In the genomic region with DNA sequence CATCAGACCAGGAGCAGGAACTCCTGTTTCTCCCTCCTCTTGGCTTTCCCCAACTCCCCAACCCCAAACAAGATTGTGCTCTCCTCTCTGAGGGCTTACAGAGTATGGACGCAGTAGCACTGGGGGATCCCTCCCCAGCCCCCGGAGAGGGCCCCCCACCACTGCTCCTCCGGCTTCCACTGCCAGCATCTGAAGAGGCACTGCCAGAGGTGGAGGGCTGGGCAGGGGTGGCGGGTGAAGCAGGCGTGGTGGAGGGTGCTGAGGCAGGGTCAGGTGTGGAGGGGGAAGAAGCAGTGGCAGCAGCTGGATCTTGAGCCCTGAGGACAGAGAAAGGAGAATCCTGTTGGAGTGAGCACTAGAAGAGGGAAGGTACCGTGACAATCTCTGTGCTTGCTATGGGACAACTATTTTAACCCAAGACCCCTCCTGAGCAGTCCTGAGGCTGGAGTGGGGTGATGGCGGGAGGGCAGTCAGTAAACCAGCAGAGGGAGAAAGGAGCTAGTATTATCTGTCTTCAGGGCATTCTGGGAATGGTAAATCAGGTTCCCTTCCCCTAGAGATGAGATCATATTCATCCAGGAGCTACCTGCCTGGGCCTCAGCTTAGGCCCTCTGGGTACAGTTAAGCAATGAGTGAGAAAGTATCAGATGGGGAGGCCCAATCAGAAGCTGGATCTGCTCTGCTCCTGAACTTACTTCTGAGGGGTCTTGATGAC, we compare ENCODE assay signal across 24 cellular contexts. TPM values are rescaled to one million over a fixed set of nuclear protein-coding genes. Genes with fewer than 3 reads are reported as not detected.
DNase-seq lines count a peak whose midpoint lies in the region; ATAC-seq, FAIRE-seq and TF ChIP-seq lines count a peak whose summit lies in the region.
"Had no signal": no experiment of that assay in that cellular context is flagged by ENCODE, and none has a peak within 500 bp of the region (broad histone marks: within the 10 kb centered on the region; RNA-seq: fewer than 3 reads in every experiment).

No MANE protein-coding gene starts in this region.

- H3K9me2 ChIP-seq in GM23338 (ENCODE audit: insufficient read depth): no peaks in the 10 kb centered on the region

- in situ Hi-C loops in mammary epithelial cell (cut with MboI; ENCODE audit: low sequenced_read_pairs in 2 of 2): loop anchor here in 1 of 2 donors (10.0 kb wide), 1 partner anchor 116 kb away; the partner anchor contains the start of gene KHDC4

- H3K9ac ChIP-seq in BLaER1: peak overlapping the region; percentile 11; the same call in 1 of the 2 replicates
- no peak overlapping the region for H3K9ac ChIP-seq in astrocyte (ENCODE audit: low read length)
- H3K9ac ChIP-seq in neural progenitor cell: no peak overlapping the region
- no peak overlapping the region for H3K9ac ChIP-seq in mammary epithelial cell (ENCODE audit: insufficient read depth, low read length)

- H4K20me1 ChIP-seq in BLaER1: peaks cover 18% of the 10 kb centered on the region; the same call in 1 of the 2 replicates
- H4K20me1 ChIP-seq in GM23338 (replicated peaks; ENCODE audit: insufficient read depth): peaks cover 12% of the 10 kb centered on the region
- peaks cover 27% of the 10 kb centered on the region for H4K20me1 ChIP-seq in astrocyte (ENCODE audit: insufficient read depth, low read length)
- H4K20me1 ChIP-seq in neural progenitor cell (ENCODE audit: low read depth): peaks cover 22% of the 10 kb centered on the region
- H4K20me1 ChIP-seq in mammary epithelial cell (ENCODE audit: insufficient read depth, low read length): no peaks in the 10 kb centered on the region

- H2AFZ ChIP-seq in GM23338 (no peak overlapping the region), astrocyte (ENCODE audit: low read depth, low read length) (no peak overlapping the region), neural progenitor cell (replicated peaks) (no peak overlapping the region), mammary epithelial cell (ENCODE audit: low read depth, low read length) (no peak overlapping the region)

- H3K36me3 Mint-ChIP-seq in GM23338 (ENCODE audit: low read depth) (peaks cover 39% of the 10 kb centered on the region), astrocyte (ENCODE audit: low read depth, unreplicated experiment) (peaks cover 29% of the 10 kb centered on the region), neural progenitor cell (peaks cover 18% of the 10 kb centered on the region)

- no peaks in the 10 kb centered on the region for H3K27me3 ChIP-seq in BLaER1
- H3K27me3 ChIP-seq in GM23338 (ENCODE audit: insufficient read depth): no peaks in the 10 kb centered on the region
- no peaks in the 10 kb centered on the region for H3K27me3 ChIP-seq in astrocyte (ENCODE audit: insufficient read depth, low read length)
- H3K27me3 ChIP-seq in neural progenitor cell: no peaks in the 10 kb centered on the region
- no peaks in the 10 kb centered on the region for H3K27me3 ChIP-seq in mammary epithelial cell (ENCODE audit: insufficient read depth, low read length)
- no peaks in the 10 kb centered on the region for H3K27me3 ChIP-seq in effector memory CD4-positive, alpha-beta T cell (replicated peaks; ENCODE audit: control insufficient read depth, insufficient read depth, low read length, poor library complexity, severe bottlenecking)
- H3K27me3 ChIP-seq: ovary, sigmoid colon, thyroid gland had no signal

- H3K4me1 Mint-ChIP-seq in GM23338: peaks cover 18% of the 10 kb centered on the region
- peaks cover 10% of the 10 kb centered on the region for H3K4me1 Mint-ChIP-seq in astrocyte (ENCODE audit: low read depth, unreplicated experiment)
- peaks cover 20% of the 10 kb centered on the region for H3K4me1 Mint-ChIP-seq in neural progenitor cell

- H3K4me2 ChIP-seq in BLaER1 (no peak overlapping the region), GM23338 (no peak overlapping the region), astrocyte (ENCODE audit: low read length) (no peak overlapping the region), neural progenitor cell (no peak overlapping the region), mammary epithelial cell (ENCODE audit: insufficient read depth, low read depth, low read length) (no peak overlapping the region)

- dilution Hi-C loops in mammary epithelial cell (cut with HindIII; ENCODE audit: low sequenced_read_pairs): no loop called here

- H3F3A ChIP-seq in GM23338 (replicated peaks; ENCODE audit: low read depth) (peaks cover 7% of the 10 kb centered on the region), neural progenitor cell (ENCODE audit: low read depth) (peaks cover 6% of the 10 kb centered on the region)

- ATAC-seq in GM23338: no peak
- ATAC-seq: activated CD8-positive, alpha-beta T cell treated with anti-CD3 and anti-CD28 coated beads, Interleukin-2, amount 10 ng/mL, durations not matched to agents 7 days and 5 days; activated T-cell treated with anti-CD3 and anti-CD28 coated beads, Interleukin-2, amount 50 U/mL, for 4 hours; Panc1 had no signal

- TF ChIP-seq CTCF in GM23338 (conservative IDR thresholded peaks at IDR 0.05; ENCODE audit: low read depth in 2 of 2) (no peak; a peak in 1 of 4 replicates), astrocyte (IDR thresholded peaks at IDR 0.05; ENCODE audit: insufficient read depth, low read depth, low read length) (no peak), neural progenitor cell (IDR thresholded peaks at IDR 0.05) (no peak), mammary epithelial cell (conservative IDR thresholded peaks at IDR 0.05 in 1 of 2, IDR thresholded peaks at IDR 0.05 in 1 of 2; ENCODE audit: extremely low read depth in 1 of 2, insufficient read depth in 1 of 2, low read depth in 1 of 2, low read length in 2 of 2) (no peak)

- H3K79me2 ChIP-seq in GM23338 (replicated peaks; ENCODE audit: insufficient read depth): peaks cover 28% of the 10 kb centered on the region
- H3K79me2 ChIP-seq in astrocyte (ENCODE audit: insufficient read depth, low read length): peaks cover 34% of the 10 kb centered on the region
- H3K79me2 ChIP-seq in neural progenitor cell (ENCODE audit: low read depth): peaks cover 36% of the 10 kb centered on the region
- H3K79me2 ChIP-seq in mammary epithelial cell (ENCODE audit: insufficient read depth, low read length): peaks cover 36% of the 10 kb centered on the region

- H3K4me1 ChIP-seq in BLaER1 (peaks cover 37% of the 10 kb centered on the region), GM23338 (ENCODE audit: insufficient read depth) (peaks cover 12% of the 10 kb centered on the region; the same call in 1 of the 2 replicates), astrocyte (ENCODE audit: insufficient read depth, low read length) (peaks cover 6% of the 10 kb centered on the region), neural progenitor cell (peaks cover 5% of the 10 kb centered on the region), mammary epithelial cell (ENCODE audit: insufficient read depth, low read length) (peaks cover 6% of the 10 kb centered on the region)
- peaks cover 14% of the 10 kb centered on the region for H3K4me1 ChIP-seq in effector memory CD4-positive, alpha-beta T cell (ENCODE audit: control insufficient read depth, insufficient read depth, low read length, poor library complexity, severe bottlenecking)
- H3K4me1 ChIP-seq: HAP-1 had no signal

- H3K27me3 Mint-ChIP-seq in GM23338 (ENCODE audit: insufficient read depth, low read depth, poor library complexity): peaks cover 19% of the 10 kb centered on the region
- H3K27me3 Mint-ChIP-seq in astrocyte (ENCODE audit: low read depth, unreplicated experiment): no peaks in the 10 kb centered on the region
- peaks cover 17% of the 10 kb centered on the region for H3K27me3 Mint-ChIP-seq in neural progenitor cell (ENCODE audit: insufficient read depth, low read depth)
- H3K27me3 Mint-ChIP-seq: activated B cell treated with CpG ODN at 0.5 μM for 24 hours; dendritic cell treated with granulocyte-macrophage colony-stimulating factor and Interleukin-4, amounts not matched to agents 40 ng/mL and 50 ng/mL, for 4 days had no signal

- no peak overlapping the region for H3K27ac ChIP-seq in BLaER1
- H3K27ac ChIP-seq in GM23338 (ENCODE audit: low read depth): no peak overlapping the region
- no peak overlapping the region for H3K27ac ChIP-seq in astrocyte (ENCODE audit: low read depth, low read length)
- no peak overlapping the region for H3K27ac ChIP-seq in neural progenitor cell
- H3K27ac ChIP-seq in mammary epithelial cell (ENCODE audit: insufficient read depth, low read depth, low read length): no peak overlapping the region
- H3K27ac ChIP-seq in effector memory CD4-positive, alpha-beta T cell (ENCODE audit: insufficient read depth, low read length, poor library complexity, severe bottlenecking): no peak overlapping the region
- H3K27ac ChIP-seq: epithelial cell of prostate, ovary, sigmoid colon, thyroid gland had no signal

- H3K4me3 ChIP-seq in BLaER1 (no peak overlapping the region), GM23338 (no peak overlapping the region), astrocyte (ENCODE audit: insufficient read depth, low read depth, low read length) (no peak overlapping the region), neural progenitor cell (no peak overlapping the region), mammary epithelial cell (replicated peaks in 1 of 3; ENCODE audit: insufficient read depth in 1 of 3, low read depth in 2 of 3, low read length in 3 of 3) (no peak overlapping the region)
- H3K4me3 ChIP-seq in effector memory CD4-positive, alpha-beta T cell (ENCODE audit: insufficient read depth, low read depth, low read length, poor library complexity, severe bottlenecking): no peak overlapping the region
- H3K4me3 ChIP-seq: HAP-1, ovary, sigmoid colon, thyroid gland had no signal

- no peak for DNase-seq in GM23338 (ENCODE audit: low spot score)
- DNase-seq in astrocyte (ENCODE audit: low read depth): no peak
- DNase-seq in neural progenitor cell (ENCODE audit: low spot score): no peak
- no peak for DNase-seq in mammary epithelial cell
- no peak for DNase-seq in activated CD8-positive, alpha-beta memory T cell treated with anti-CD3 and anti-CD28 coated beads, Interleukin-2, amount 50 U/mL, for 4 hours
- no peak for DNase-seq in NCI-H510A (lab: John Stamatoyannopoulos, UW)
- DNase-seq in effector memory CD4-positive, alpha-beta T cell: no peak
- DNase-seq: activated B cell treated with CpG ODN at 0.5 μM for 24 hours; activated CD8-positive, alpha-beta T cell treated with anti-CD3 and anti-CD28 coated beads, Interleukin-2, amount 10 ng/mL, durations not matched to agents 7 days and 5 days; activated T-cell treated with anti-CD3 and anti-CD28 coated beads, Interleukin-2, amount 50 U/mL, for 4 hours; NCI-H1105; NCI-H2081 treated with DMSO at 0.1 percent for 48 hours; NCI-H446; NK-92 treated with Interleukin-12 subunit alpha and Interleukin-12 subunit beta, amount 100 ng/mL, for 24 hours; ovary; sigmoid colon; thyroid gland had no signal

- BruUV-seq in mammary epithelial cell (replicated peaks; lab: Mats Ljungman, UMichigan): no TSS peak

- intact Hi-C loops in mammary epithelial cell (cut with micrococcal nuclease): loop anchor here (10.0 kb wide), 1 partner anchor 286 kb away; no protein-coding TSS in a partner anchor

- CTCF ChIA-PET in mammary epithelial cell (lab: Charles Lee; ENCODE audit: low non-redundant PET): interaction anchor here (0.7 kb wide), 1 partner anchor 62 kb away, joined by 3 read pairs; no protein-coding TSS in a partner anchor

- no peaks in the 10 kb centered on the region; the same call in 2 of the 3 replicates for H3K9me3 Mint-ChIP-seq in GM23338
- no peaks in the 10 kb centered on the region for H3K9me3 Mint-ChIP-seq in astrocyte (ENCODE audit: unreplicated experiment)
- H3K9me3 Mint-ChIP-seq in neural progenitor cell: no peaks in the 10 kb centered on the region
- H3K9me3 Mint-ChIP-seq: activated B cell treated with CpG ODN at 0.5 μM for 24 hours; activated T-cell treated with anti-CD3 and anti-CD28 coated beads, Interleukin-2, amount 50 U/mL, for 4 hours; dendritic cell treated with granulocyte-macrophage colony-stimulating factor and Interleukin-4, amounts not matched to agents 40 ng/mL and 50 ng/mL, for 4 days had no signal

- 100% methylated on average over 2 of the region's 7 CpGs for WGBS in mammary epithelial cell (ENCODE audit: low coverage, missing lambda C conversion rate)

- no peak for FAIRE-seq in astrocyte (lab: Jason Lieb, UNC)
- FAIRE-seq: islet of Langerhans had no signal

- H3K27ac Mint-ChIP-seq in GM23338: no peak overlapping the region
- H3K27ac Mint-ChIP-seq in astrocyte (ENCODE audit: unreplicated experiment): peak overlapping the region; percentile 83
- H3K27ac Mint-ChIP-seq in neural progenitor cell: no peak overlapping the region
- H3K27ac Mint-ChIP-seq: activated CD8-positive, alpha-beta T cell treated with anti-CD3 and anti-CD28 coated beads, Interleukin-2, amount 10 ng/mL, durations not matched to agents 7 days and 5 days; dendritic cell treated with granulocyte-macrophage colony-stimulating factor and Interleukin-4, amounts not matched to agents 40 ng/mL and 50 ng/mL, for 4 days had no signal

- H3K36me3 ChIP-seq in BLaER1 (peaks cover 53% of the 10 kb centered on the region), GM23338 (ENCODE audit: insufficient read depth) (no peaks in the 10 kb centered on the region), astrocyte (ENCODE audit: insufficient read depth, low read length) (peaks cover 16% of the 10 kb centered on the region), neural progenitor cell (no peaks in the 10 kb centered on the region), mammary epithelial cell (ENCODE audit: insufficient read depth, low read length) (peaks cover 2% of the 10 kb centered on the region)
- peaks cover 7% of the 10 kb centered on the region for H3K36me3 ChIP-seq in effector memory CD4-positive, alpha-beta T cell (ENCODE audit: control insufficient read depth, insufficient read depth, low read length)
- H3K36me3 ChIP-seq: ovary, thyroid gland had no signal

- H3K9me3 ChIP-seq in BLaER1: no peaks in the 10 kb centered on the region
- H3K9me3 ChIP-seq in astrocyte (ENCODE audit: insufficient read depth, low read depth, low read length): no peaks in the 10 kb centered on the region
- H3K9me3 ChIP-seq in neural progenitor cell (ENCODE audit: low read depth): no peaks in the 10 kb centered on the region
- no peaks in the 10 kb centered on the region for H3K9me3 ChIP-seq in mammary epithelial cell (replicated peaks; ENCODE audit: insufficient read depth, low read length)
- no peaks in the 10 kb centered on the region for H3K9me3 ChIP-seq in effector memory CD4-positive, alpha-beta T cell (ENCODE audit: control insufficient read depth, low read length)
- H3K9me3 ChIP-seq: HAP-1, ovary, sigmoid colon, thyroid gland had no signal

- H3K4me3 Mint-ChIP-seq in GM23338 (peak overlapping the region; percentile 42), astrocyte (ENCODE audit: unreplicated experiment) (peak overlapping the region; percentile 54), neural progenitor cell (peak overlapping the region; percentile 71)
- H3K4me3 Mint-ChIP-seq: activated CD8-positive, alpha-beta T cell treated with anti-CD3 and anti-CD28 coated beads, Interleukin-2, amount 10 ng/mL, durations not matched to agents 7 days and 5 days; dendritic cell treated with granulocyte-macrophage colony-stimulating factor and Interleukin-4, amounts not matched to agents 40 ng/mL and 50 ng/mL, for 4 days had no signal

RNA-seq across cellular contexts. Expression of gene UBQLN4, which starts 2.4 kb away (rescaled TPM):
- 28.4 and 30.5 TPM in 2 replicates for total RNA-seq in GM23338 (2014; rRNA removed; shearing (Covaris generic))
- 10.0 and 11.2 TPM in 2 replicates for polyA plus RNA-seq in GM23338 (2016; fragmentation: Nextera tagmentation; extraction: Ambion mirVana)
- total RNA-seq in astrocyte: 33.5 and 40.0 TPM in 2 replicates
- 43.7 and 64.9 TPM in 2 replicates for total RNA-seq in neural progenitor cell (ENCODE audit: low replicate concordance)
- 10 to 100 TPM; 20.3 to 39.9 TPM for total RNA-seq in mammary epithelial cell
- polyA plus RNA-seq in mammary epithelial cell: 34.3 TPM
- polyA minus RNA-seq in mammary epithelial cell: 57.3 TPM

RNA-seq across cellular contexts. Expression of gene LAMTOR2, which starts 3.4 kb away (rescaled TPM):
- total RNA-seq in GM23338 (2014; rRNA removed; shearing (Covaris generic)): 35.2 and 67.3 TPM in 2 replicates
- polyA plus RNA-seq in GM23338 (2016; fragmentation: Nextera tagmentation; extraction: Ambion mirVana) (108 and 113 TPM in 2 replicates), mammary epithelial cell (128 TPM)
- total RNA-seq in astrocyte (60.1 and 62.6 TPM in 2 replicates), neural progenitor cell (ENCODE audit: low replicate concordance) (29.4 and 50.6 TPM in 2 replicates), mammary epithelial cell (10 to 100 TPM; 43.7 to 71.3 TPM)
- 82.3 TPM for polyA minus RNA-seq in mammary epithelial cell

RNA-seq across cellular contexts. Expression of gene RAB25, which starts 9.8 kb away (rescaled TPM):
- total RNA-seq in GM23338 (2014; rRNA removed; shearing (Covaris generic)): 21.3 and 30.0 TPM in 2 replicates
- 42.7 and 47.3 TPM in 2 replicates for polyA plus RNA-seq in GM23338 (2016; fragmentation: Nextera tagmentation; extraction: Ambion mirVana)
- total RNA-seq in astrocyte: 0.99 and 3.1 TPM in 2 replicates
- total RNA-seq in neural progenitor cell (ENCODE audit: low replicate concordance): 2.4 and 7.7 TPM in 2 replicates
- 10 to 100 TPM; 24.0 to 44.4 TPM for total RNA-seq in mammary epithelial cell
- 131 TPM for polyA plus RNA-seq in mammary epithelial cell
- 110 TPM for polyA minus RNA-seq in mammary epithelial cell
- total RNA-seq: sigmoid colon, SK-MEL-5 had no signal

RNA-seq across cellular contexts. Expression of gene SSR2, which starts 30.4 kb away (rescaled TPM):
- 270 and 291 TPM in 2 replicates for total RNA-seq in GM23338 (2014; rRNA removed; shearing (Covaris generic))
- 130 and 136 TPM in 2 replicates for polyA plus RNA-seq in GM23338 (2016; fragmentation: Nextera tagmentation; extraction: Ambion mirVana)
- total RNA-seq in astrocyte: 236 and 244 TPM in 2 replicates
- 293 and 314 TPM in 2 replicates for total RNA-seq in neural progenitor cell (ENCODE audit: low replicate concordance)
- 100 to 1,000 TPM; 158 to 195 TPM for total RNA-seq in mammary epithelial cell
- polyA plus RNA-seq in mammary epithelial cell: 511 TPM
- 194 TPM for polyA minus RNA-seq in mammary epithelial cell

RNA-seq across cellular contexts. Expression of gene MEX3A, which starts 31.1 kb away (rescaled TPM):
- 31.5 and 38.1 TPM in 2 replicates for total RNA-seq in GM23338 (2014; rRNA removed; shearing (Covaris generic))
- 18.5 and 19.7 TPM in 2 replicates for polyA plus RNA-seq in GM23338 (2016; fragmentation: Nextera tagmentation; extraction: Ambion mirVana)
- total RNA-seq in astrocyte: 32.9 and 37.6 TPM in 2 replicates
- 32.2 and 62.6 TPM in 2 replicates for total RNA-seq in neural progenitor cell (ENCODE audit: low replicate concordance)
- 1 to 10 TPM; 1.9 to 2.5 TPM for total RNA-seq in mammary epithelial cell
- polyA plus RNA-seq in mammary epithelial cell: 1.3 TPM
- 1.2 TPM for polyA minus RNA-seq in mammary epithelial cell
